Comparison of ENCODE assay signal across 19 cellular contexts in the genomic region with DNA sequence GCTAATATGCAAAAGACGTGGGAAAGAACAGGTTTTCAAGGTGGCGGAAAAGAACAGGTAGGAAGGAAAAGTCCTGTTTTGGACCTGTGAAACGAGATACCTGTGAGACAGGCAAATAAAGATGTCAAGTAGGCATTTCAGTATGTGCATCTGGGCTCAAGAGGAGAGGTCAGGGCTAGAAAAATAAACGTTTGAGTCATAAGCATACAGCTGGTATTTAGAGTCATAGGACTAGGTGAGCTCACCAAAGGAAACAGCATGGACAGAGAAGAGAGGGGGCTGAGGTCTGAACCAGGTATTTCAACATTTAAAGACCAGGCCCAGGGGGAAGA. TPM values are rescaled to one million over a fixed set of nuclear protein-coding genes. Genes with fewer than 3 reads are reported as not detected.
DNase-seq lines count a peak whose midpoint lies in the region; FAIRE-seq and TF ChIP-seq lines count a peak whose summit lies in the region.
"Had no signal": no experiment of that assay in that cellular context is flagged by ENCODE, and none has a peak within 500 bp of the region (broad histone marks: within the 10 kb centered on the region; RNA-seq: fewer than 3 reads in every experiment).

No MANE protein-coding gene starts in this region.

- H2BK12ac ChIP-seq in mesenchymal stem cell (ENCODE audit: low read length in 2 of 2) = no peak overlapping the region

- DNase-seq in SIG-M5 treated with dmso at 0.1 percent for 504 hours (lab: John Stamatoyannopoulos, UW; ENCODE audit: unreplicated experiment) (peak; percentile 18), SIG-M5 (lab: John Stamatoyannopoulos, UW) (no peak), NCI-H226 (peak; percentile 14), bronchial epithelial cell (ENCODE audit: low read depth) (peak; percentile 88), mesenchymal stem cell (peak; percentile 48), endothelial cell (ENCODE audit: low spot score) (no peak), activated T-cell treated with anti-CD3 and anti-CD28 coated beads for 4 hours (no peak), H7 (no peak)
- DNase-seq: activated CD4-positive, alpha-beta memory T cell treated with anti-CD3 and anti-CD28 coated beads for 36 hours; activated T-cell treated with anti-CD3 and anti-CD28 coated beads, Interleukin-2, amount 50 U/mL, for 24 hours; caudate nucleus; heart left ventricle; NCI-H2081; posterior cingulate gyrus; stimulated activated CD4-positive, alpha-beta T cell treated with anti-CD3 and anti-CD28 coated beads, Interleukin-4, amount 100 ng/mL, for 1 hour; upper lobe of right lung had no signal

- FAIRE-seq in bronchial epithelial cell (lab: Jason Lieb, UNC) = no peak
- FAIRE-seq: keratinocyte had no signal

- H3K4me3 ChIP-seq in bronchial epithelial cell (ENCODE audit: low read depth, low read length) (no peak overlapping the region), mesenchymal stem cell (ENCODE audit: insufficient read depth in 1 of 2, low read depth in 1 of 2, low read length in 2 of 2) (no peak overlapping the region), H7 (ENCODE audit: insufficient read depth, low read depth, low read length) (no peak overlapping the region)
- H3K4me3 ChIP-seq: heart left ventricle, upper lobe of right lung had no signal

- H3K9me3 Mint-ChIP-seq in endothelial cell (ENCODE audit: unreplicated experiment) = no peaks in the 10 kb centered on the region
- H3K9me3 Mint-ChIP-seq: activated CD4-positive, alpha-beta memory T cell treated with anti-CD3 and anti-CD28 coated beads for 36 hours; activated T-cell treated with anti-CD3 and anti-CD28 coated beads, Interleukin-2, amount 50 U/mL, for 24 hours; nephron had no signal

- H3K4me1 ChIP-seq in mesenchymal stem cell (ENCODE audit: control insufficient read depth, insufficient read depth, low read depth, low read length) = peaks cover 3% of the 10 kb centered on the region
- H3K4me1 ChIP-seq: upper lobe of right lung had no signal

- peaks cover 5% of the 10 kb centered on the region for H3K4me1 Mint-ChIP-seq in endothelial cell (ENCODE audit: unreplicated experiment)
- H3K4me1 Mint-ChIP-seq: nephron had no signal

- H2AK5ac ChIP-seq in mesenchymal stem cell (ENCODE audit: low read length, severe bottlenecking) = no peak overlapping the region

- H3K9ac ChIP-seq in mesenchymal stem cell (ENCODE audit: low read length) = no peak overlapping the region

- H3K36me3 Mint-ChIP-seq in endothelial cell (ENCODE audit: low read depth, unreplicated experiment) = no peaks in the 10 kb centered on the region

- no peak overlapping the region for H3K4me3 Mint-ChIP-seq in endothelial cell (ENCODE audit: unreplicated experiment)
- H3K4me3 Mint-ChIP-seq: activated CD4-positive, alpha-beta memory T cell treated with anti-CD3 and anti-CD28 coated beads for 36 hours; activated naive CD8-positive, alpha-beta T cell; activated T-cell treated with anti-CD3 and anti-CD28 coated beads, Interleukin-2, amount 50 U/mL, for 24 hours; nephron had no signal

- no peak overlapping the region for H2BK5ac ChIP-seq in mesenchymal stem cell (ENCODE audit: low read depth, low read length, poor library complexity, severe bottlenecking)

- TF ChIP-seq CTCF in bronchial epithelial cell (IDR thresholded peaks at IDR 0.05; ENCODE audit: insufficient read depth, low read length, severe bottlenecking) (no peak), endothelial cell (IDR thresholded peaks at IDR 0.05; ENCODE audit: unreplicated experiment) (no peak)

- H3K36me3 ChIP-seq in bronchial epithelial cell (ENCODE audit: control insufficient read depth, insufficient read depth, low read length) (no peaks in the 10 kb centered on the region), mesenchymal stem cell (ENCODE audit: control insufficient read depth in 1 of 2, insufficient read depth in 2 of 2, low read depth in 1 of 2, low read length in 2 of 2) (peaks cover 0 to 5% of the 10 kb centered on the region in 2 experiments), H7 (replicated peaks; ENCODE audit: control insufficient read depth, insufficient read depth, low read length) (peaks cover 1% of the 10 kb centered on the region)
- H3K36me3 ChIP-seq: upper lobe of right lung had no signal

- H3K27me3 ChIP-seq in bronchial epithelial cell (ENCODE audit: control insufficient read depth, insufficient read depth, low read length) (no peaks in the 10 kb centered on the region), mesenchymal stem cell (ENCODE audit: control insufficient read depth in 1 of 2, insufficient read depth in 1 of 2, low read length in 2 of 2) (no peaks in the 10 kb centered on the region), H7 (ENCODE audit: control insufficient read depth, insufficient read depth, low read length) (no peaks in the 10 kb centered on the region)
- H3K27me3 ChIP-seq: heart left ventricle, upper lobe of right lung had no signal

- no peak overlapping the region for H3K27ac Mint-ChIP-seq in endothelial cell (ENCODE audit: unreplicated experiment)
- H3K27ac Mint-ChIP-seq: activated CD4-positive, alpha-beta memory T cell treated with anti-CD3 and anti-CD28 coated beads for 36 hours; activated naive CD8-positive, alpha-beta T cell; activated T-cell treated with anti-CD3 and anti-CD28 coated beads, Interleukin-2, amount 50 U/mL, for 24 hours; nephron had no signal

- no peak overlapping the region for H2BK15ac ChIP-seq in mesenchymal stem cell (ENCODE audit: low read depth, poor library complexity, severe bottlenecking)

- no peak overlapping the region for H3K4ac ChIP-seq in mesenchymal stem cell (ENCODE audit: low read depth in 1 of 2, low read length in 2 of 2)

- H3K27ac ChIP-seq in mesenchymal stem cell (ENCODE audit: low read length, poor library complexity, severe bottlenecking) = no peak overlapping the region
- H3K27ac ChIP-seq: heart left ventricle, upper lobe of right lung had no signal

- H3K79me1 ChIP-seq in mesenchymal stem cell (replicated peaks; ENCODE audit: low read length, poor library complexity, severe bottlenecking) = peaks cover 2% of the 10 kb centered on the region

- WGBS in mesenchymal stem cell = 72% methylated on average over 4 of the region's 4 CpGs

- no peak overlapping the region for H3K14ac ChIP-seq in mesenchymal stem cell (ENCODE audit: low read length in 2 of 2)

- H3K23ac ChIP-seq in mesenchymal stem cell (ENCODE audit: low read length in 2 of 2) = no peak overlapping the region

- H4K8ac ChIP-seq in mesenchymal stem cell (ENCODE audit: low read length) = no peak overlapping the region

- H2BK120ac ChIP-seq in mesenchymal stem cell (ENCODE audit: low read depth, low read length) = no peak overlapping the region

- H4K91ac ChIP-seq in mesenchymal stem cell (ENCODE audit: low read length) = no peak overlapping the region

- H3K18ac ChIP-seq in mesenchymal stem cell (ENCODE audit: low read depth in 1 of 2, low read length in 2 of 2) = no peak overlapping the region

- no peak overlapping the region for H3K4me2 ChIP-seq in mesenchymal stem cell (ENCODE audit: low read length, poor library complexity, severe bottlenecking)

- no peak overlapping the region for H2AFZ ChIP-seq in mesenchymal stem cell (ENCODE audit: low read depth, low read length)

- H3K9me3 ChIP-seq in mesenchymal stem cell (ENCODE audit: control insufficient read depth, low read length) = no peaks in the 10 kb centered on the region
- H3K9me3 ChIP-seq: heart left ventricle, upper lobe of right lung had no signal

- H3K27me3 Mint-ChIP-seq in endothelial cell (ENCODE audit: unreplicated experiment) = peaks cover 4% of the 10 kb centered on the region
- H3K27me3 Mint-ChIP-seq: activated CD4-positive, alpha-beta memory T cell treated with anti-CD3 and anti-CD28 coated beads for 36 hours; activated naive CD8-positive, alpha-beta T cell; activated T-cell treated with anti-CD3 and anti-CD28 coated beads, Interleukin-2, amount 50 U/mL, for 24 hours had no signal

RNA-seq across cellular contexts. Expression of gene MTFR2, which starts 14.9 kb away (rescaled TPM):
- total RNA-seq in bronchial epithelial cell (0.51 and 0.79 TPM in 2 replicates), endothelial cell (ENCODE audit: unreplicated experiment) (1.4 TPM)
- 1.9 TPM for polyA plus RNA-seq in mesenchymal stem cell (2013, experiment 1 of 2)
- 2.8 TPM for polyA plus RNA-seq in mesenchymal stem cell (2013, experiment 2 of 2)
- 2.6 and 5.7 TPM in 2 replicates for total RNA-seq in H7 (2014; rRNA removed; shearing (Covaris generic))

RNA-seq across cellular contexts. Expression of gene BCLAF1, which starts 54.4 kb away (rescaled TPM):
- 50.3 and 71.6 TPM in 2 replicates for total RNA-seq in bronchial epithelial cell
- 96.2 TPM for polyA plus RNA-seq in mesenchymal stem cell (2013, experiment 1 of 2)
- 93.1 TPM for polyA plus RNA-seq in mesenchymal stem cell (2013, experiment 2 of 2)
- 154 TPM for total RNA-seq in endothelial cell (ENCODE audit: unreplicated experiment)
- 56.9 and 59.0 TPM in 2 replicates for total RNA-seq in H7 (2014; rRNA removed; shearing (Covaris generic))

Comparison
In these comparisons a context has a peak if more than half of its experiments do, and no peak if none do; other contexts are left out.
1. DNase-seq: peak in SIG-M5 treated with dmso at 0.1 percent for 504 hours (single experiment), NCI-H226 (single experiment), bronchial epithelial cell (single experiment) and mesenchymal stem cell (single experiment); none in SIG-M5 (single experiment), endothelial cell (single experiment), activated T-cell treated with anti-CD3 and anti-CD28 coated beads for 4 hours (single experiment) and H7 (single experiment).